In the genomic region with DNA sequence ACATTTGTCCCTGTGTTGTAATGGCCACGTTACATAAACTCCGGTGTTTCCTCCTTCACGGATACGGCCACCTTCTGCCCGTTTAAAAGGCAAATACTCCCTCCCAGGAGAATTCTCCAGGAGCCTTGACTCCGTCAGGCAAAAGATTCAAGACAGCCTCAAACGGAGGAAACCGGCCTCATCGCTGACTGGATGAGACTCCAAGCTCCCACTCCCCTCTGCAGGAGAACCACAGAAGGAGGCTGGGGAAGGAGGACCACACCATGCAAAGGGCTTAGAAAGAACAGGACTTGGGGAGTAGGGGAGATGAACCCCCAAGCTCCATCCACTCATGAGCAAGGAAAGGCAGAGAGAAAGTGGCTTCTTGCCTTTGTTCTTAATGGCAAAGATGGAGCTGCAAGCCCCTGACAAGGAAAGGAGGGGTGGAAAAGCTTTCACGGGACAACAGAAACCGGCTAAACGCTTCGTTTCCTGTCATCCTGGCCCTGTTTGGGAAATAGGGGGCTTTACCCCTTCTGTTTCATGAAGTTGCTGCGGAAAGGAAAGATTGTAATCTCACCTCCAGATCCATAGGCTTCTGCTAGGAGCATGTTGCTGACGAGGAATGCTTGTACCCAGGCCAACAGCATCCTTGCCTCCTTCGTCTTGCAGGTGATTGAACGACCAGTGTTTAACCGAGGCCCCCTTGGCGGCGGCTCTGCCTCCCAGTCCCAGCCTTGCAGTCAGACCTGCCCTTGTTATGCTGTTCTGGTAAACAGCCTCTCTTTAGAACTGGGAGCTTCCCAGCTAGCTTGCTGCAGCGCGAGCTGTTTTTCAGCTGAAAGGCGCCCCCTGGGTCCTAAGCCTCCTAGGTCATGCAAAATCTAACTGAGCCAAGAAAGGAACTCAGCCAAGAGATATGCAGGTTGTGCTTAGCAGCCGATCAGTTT, we compare ENCODE assay signal across 8 cellular contexts. TPM values are rescaled to one million over a fixed set of nuclear protein-coding genes. Genes with fewer than 3 reads are reported as not detected.
DNase-seq lines count a peak whose midpoint lies in the region; ATAC-seq, FAIRE-seq and TF ChIP-seq lines count a peak whose summit lies in the region.

A gene with protein sequence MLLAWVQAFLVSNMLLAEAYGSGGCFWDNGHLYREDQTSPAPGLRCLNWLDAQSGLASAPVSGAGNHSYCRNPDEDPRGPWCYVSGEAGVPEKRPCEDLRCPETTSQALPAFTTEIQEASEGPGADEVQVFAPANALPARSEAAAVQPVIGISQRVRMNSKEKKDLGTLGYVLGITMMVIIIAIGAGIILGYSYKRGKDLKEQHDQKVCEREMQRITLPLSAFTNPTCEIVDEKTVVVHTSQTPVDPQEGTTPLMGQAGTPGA (minus strand): TSS at position 773 of the 929 bp plus-strand sequence. CDS start 144 bp downstream, at position 629.

- peak; percentile 57 for DNase-seq in GM12891 (ENCODE audit: insufficient read length, low spot score)
- DNase-seq in M059J (ENCODE audit: low read depth), result peak; percentile 78
- peak; percentile 65 to 81 for DNase-seq in SJSA1 (ENCODE audit: low read depth in 1 of 2, low spot score in 2 of 2)
- DNase-seq in activated naive CD4-positive, alpha-beta T cell (lab: John Stamatoyannopoulos, UW), result peak in 3 of 4 experiments; percentile 55 to 88 (median 87)
- peak; percentile 77 to 90 for DNase-seq in foreskin fibroblast
- peak; percentile 80 for DNase-seq in nephron progenitor cell
- DNase-seq in stimulated activated naive CD4-positive, alpha-beta T cell treated with Interleukin-2 at 50 U/mL for 16 hours (lab: John Stamatoyannopoulos, UW), result peak; percentile 82

- peak within 1 kb of the TSS; percentile 89 for H3K4me3 Mint-ChIP-seq in nephron progenitor cell

- TF ChIP-seq CTCF in foreskin fibroblast (IDR thresholded peaks at IDR 0.05; ENCODE audit: low read depth, low read length) (peak; percentile 35), nephron progenitor cell (IDR thresholded peaks at IDR 0.05) (peak; percentile 39)

- H3K27ac ChIP-seq in SJSA1, result no peak within 1 kb of the TSS

- H3K4me3 ChIP-seq in SJSA1 (peak within 1 kb of the TSS; percentile 19), foreskin fibroblast (ENCODE audit: low read depth in 1 of 2, low read length in 2 of 2) (peak within 1 kb of the TSS; percentile 71 to 84)

- no peaks in the 10 kb centered on the region for H3K27me3 ChIP-seq in SJSA1 (replicated peaks)

- peaks cover 16% of the 10 kb centered on the region for H3K4me1 ChIP-seq in SJSA1 (replicated peaks)

- H3K36me3 ChIP-seq in SJSA1, result no peaks in the 10 kb centered on the region

- FAIRE-seq in GM12891 (lab: Jason Lieb, UNC), result peak; percentile 92

- peaks cover 58% of the 10 kb centered on the region for H3K4me1 Mint-ChIP-seq in nephron progenitor cell

- no peaks in the 10 kb centered on the region for H3K9me3 ChIP-seq in SJSA1 (replicated peaks)

- H3K36me3 Mint-ChIP-seq in nephron progenitor cell (ENCODE audit: low read depth), result peaks cover 10% of the 10 kb centered on the region

- H3K27me3 Mint-ChIP-seq in nephron progenitor cell (ENCODE audit: low read depth, poor library complexity), result peaks cover 24% of the 10 kb centered on the region

- peaks cover 4% of the 10 kb centered on the region for H3K9me3 Mint-ChIP-seq in nephron progenitor cell

- no peak for TF ChIP-seq POLR2A in GM12891 (IDR thresholded peaks at IDR 0.05; ENCODE audit: low read depth, low read length)

- ATAC-seq in HG03025 (IDR thresholded peaks at IDR 0.05; ENCODE audit: low FRiP score, unreplicated experiment), result no peak

- peak within 1 kb of the TSS; percentile 94 for H3K27ac Mint-ChIP-seq in nephron progenitor cell

TF ChIP-seq in GM12891, 5 proteins besides CTCF, POLR2A, EP300 and RAD21:
- TF ChIP-seq TAF1 (IDR thresholded peaks at IDR 0.05; ENCODE audit: low read depth, low read length) (no peak), POLR2AphosphoS5 (IDR thresholded peaks at IDR 0.05; ENCODE audit: low read depth, low read length) (no peak), POU2F2 (IDR thresholded peaks at IDR 0.05; ENCODE audit: low read depth, low read length) (peak; percentile 89), SPI1 (IDR thresholded peaks at IDR 0.05; ENCODE audit: low read depth, low read length) (peak; percentile 36; the same call in 1 of the 2 replicates), PAX5 (IDR thresholded peaks at IDR 0.05; ENCODE audit: insufficient read depth, low read length, severe bottlenecking) (no peak)

RNA-seq across cellular contexts. Expression of the gene that starts here (rescaled TPM):
- polyA plus RNA-seq in GM12891 (2012; ENCODE audit: low read depth, missing spikeins), result 5.3 TPM
- 1.0 and 1.9 TPM in 2 replicates for total RNA-seq in M059J (2014; rRNA removed; shearing (Covaris generic))
- 1.3 and 2.2 TPM in 2 replicates for total RNA-seq in SJSA1 (2014; rRNA removed; shearing (Covaris generic))
